Comparison of ENCODE assay signal across 1 cellular context in the genomic region with DNA sequence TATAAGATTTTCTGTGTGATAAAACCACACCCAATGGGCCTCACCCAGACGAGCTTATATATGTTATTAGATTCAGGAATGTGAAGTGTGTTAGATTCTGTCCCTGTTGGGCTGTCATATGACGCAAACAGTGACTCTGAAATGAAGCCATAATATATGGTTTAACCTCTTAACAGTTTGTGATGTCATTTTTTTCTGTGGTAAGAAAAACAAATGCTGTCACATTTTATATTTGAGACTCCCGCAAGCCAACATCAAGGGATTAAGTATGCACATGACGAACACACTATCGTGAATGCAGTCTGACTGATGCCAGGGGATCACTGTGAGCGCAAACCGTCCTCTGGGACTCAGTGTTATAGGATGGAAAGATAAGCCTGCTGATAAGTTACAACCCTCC.
TF ChIP-seq lines count a peak whose summit lies in the region.

No MANE protein-coding gene starts in this region.

TF ChIP-seq in HEK293, 187 proteins besides CTCF, POLR2A, EP300 and RAD21 (continued from another document and continues in another):
- no peak for TF ChIP-seq PRDM10 (tag by site-specific recombination; IDR thresholded peaks at IDR 0.05)
- no peak for TF ChIP-seq ZNF501 (tag by site-specific recombination; IDR thresholded peaks at IDR 0.05)
- TF ChIP-seq ZNF585B (tag by site-specific recombination; IDR thresholded peaks at IDR 0.05), result no peak
- TF ChIP-seq SETDB1 (IDR thresholded peaks at IDR 0.05; ENCODE audit: insufficient read length, low read length), result peak; percentile 31
- TF ChIP-seq GFI1B (tag by site-specific recombination; IDR thresholded peaks at IDR 0.05), result no peak
- TF ChIP-seq ZNF629 (tag by site-specific recombination; IDR thresholded peaks at IDR 0.05), result peak; percentile 99
- no peak for TF ChIP-seq ZNF140 (tag by site-specific recombination; IDR thresholded peaks at IDR 0.05)
- TF ChIP-seq, protein P1, sequence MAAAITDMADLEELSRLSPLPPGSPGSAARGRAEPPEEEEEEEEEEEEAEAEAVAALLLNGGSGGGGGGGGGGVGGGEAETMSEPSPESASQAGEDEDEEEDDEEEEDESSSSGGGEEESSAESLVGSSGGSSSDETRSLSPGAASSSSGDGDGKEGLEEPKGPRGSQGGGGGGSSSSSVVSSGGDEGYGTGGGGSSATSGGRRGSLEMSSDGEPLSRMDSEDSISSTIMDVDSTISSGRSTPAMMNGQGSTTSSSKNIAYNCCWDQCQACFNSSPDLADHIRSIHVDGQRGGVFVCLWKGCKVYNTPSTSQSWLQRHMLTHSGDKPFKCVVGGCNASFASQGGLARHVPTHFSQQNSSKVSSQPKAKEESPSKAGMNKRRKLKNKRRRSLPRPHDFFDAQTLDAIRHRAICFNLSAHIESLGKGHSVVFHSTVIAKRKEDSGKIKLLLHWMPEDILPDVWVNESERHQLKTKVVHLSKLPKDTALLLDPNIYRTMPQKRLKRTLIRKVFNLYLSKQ (tag by site-specific recombination; IDR thresholded peaks at IDR 0.05; ENCODE audit: borderline replicate concordance), result no peak
- no peak for TF ChIP-seq ZNF37A (tag by site-specific recombination; IDR thresholded peaks at IDR 0.05)
- no peak for TF ChIP-seq ZFHX2 (tag by site-specific recombination; conservative IDR thresholded peaks at IDR 0.05)
- TF ChIP-seq ZBTB48 (tag by site-specific recombination; IDR thresholded peaks at IDR 0.05), result no peak
- TF ChIP-seq ZNF324 (tag by site-specific recombination; IDR thresholded peaks at IDR 0.05), result 0 out of 2 replicates have a peak, but pooled peaks have one; percentile 53
- no peak for TF ChIP-seq ZNF510 (tag by site-specific recombination; IDR thresholded peaks at IDR 0.05; ENCODE audit: insufficient replicate concordance)
- TF ChIP-seq, protein P2, sequence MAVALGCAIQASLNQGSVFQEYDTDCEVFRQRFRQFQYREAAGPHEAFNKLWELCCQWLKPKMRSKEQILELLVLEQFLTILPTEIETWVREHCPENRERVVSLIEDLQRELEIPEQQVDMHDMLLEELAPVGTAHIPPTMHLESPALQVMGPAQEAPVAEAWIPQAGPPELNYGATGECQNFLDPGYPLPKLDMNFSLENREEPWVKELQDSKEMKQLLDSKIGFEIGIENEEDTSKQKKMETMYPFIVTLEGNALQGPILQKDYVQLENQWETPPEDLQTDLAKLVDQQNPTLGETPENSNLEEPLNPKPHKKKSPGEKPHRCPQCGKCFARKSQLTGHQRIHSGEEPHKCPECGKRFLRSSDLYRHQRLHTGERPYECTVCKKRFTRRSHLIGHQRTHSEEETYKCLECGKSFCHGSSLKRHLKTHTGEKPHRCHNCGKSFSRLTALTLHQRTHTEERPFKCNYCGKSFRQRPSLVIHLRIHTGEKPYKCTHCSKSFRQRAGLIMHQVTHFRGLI (tag by site-specific recombination; IDR thresholded peaks at IDR 0.05), result peak; percentile 72; the same call in 1 of the 2 replicates
- TF ChIP-seq HIC1 (tag by site-specific recombination; IDR thresholded peaks at IDR 0.05), result peak; percentile 86
- no peak for TF ChIP-seq ZNF302 (tag by site-specific recombination; IDR thresholded peaks at IDR 0.05; ENCODE audit: low read depth)
- TF ChIP-seq ZBTB1 (tag by site-specific recombination; IDR thresholded peaks at IDR 0.05), result peak; percentile 93
- no peak for TF ChIP-seq ZNF266 (tag by site-specific recombination; IDR thresholded peaks at IDR 0.05; ENCODE audit: low read depth)
- no peak for TF ChIP-seq ZNF521 (tag by site-specific recombination; IDR thresholded peaks at IDR 0.05)
- no peak for TF ChIP-seq ZNF555 (tag by site-specific recombination; conservative IDR thresholded peaks at IDR 0.05)
- TF ChIP-seq KLF7 (tag by site-specific recombination; IDR thresholded peaks at IDR 0.05; ENCODE audit: borderline replicate concordance), result no peak
- TF ChIP-seq ZNF202 (tag by site-specific recombination; IDR thresholded peaks at IDR 0.05; ENCODE audit: borderline replicate concordance), result no peak
- peak; percentile 87 for TF ChIP-seq IKZF3 (tag by site-specific recombination; IDR thresholded peaks at IDR 0.05)
- TF ChIP-seq ZNF112 (tag by site-specific recombination; IDR thresholded peaks at IDR 0.05), result no peak
- peak; percentile 89 for TF ChIP-seq GLIS1 (tag by site-specific recombination; IDR thresholded peaks at IDR 0.05)
- TF ChIP-seq ZIC2 (tag by site-specific recombination; IDR thresholded peaks at IDR 0.05), result no peak
- TF ChIP-seq ZNF354C (tag by site-specific recombination; IDR thresholded peaks at IDR 0.05; ENCODE audit: borderline replicate concordance, low read depth), result no peak
- peak; percentile 97 for TF ChIP-seq ZEB2 (tag by site-specific recombination; IDR thresholded peaks at IDR 0.05)
- TF ChIP-seq WT1 (tag by site-specific recombination; IDR thresholded peaks at IDR 0.05), result peak; percentile 87
- no peak for TF ChIP-seq ZNF214 (tag by site-specific recombination; IDR thresholded peaks at IDR 0.05; ENCODE audit: borderline replicate concordance)
- no peak for TF ChIP-seq ZFP69B (tag by site-specific recombination; IDR thresholded peaks at IDR 0.05)
- no peak for TF ChIP-seq SALL2 (tag by site-specific recombination; IDR thresholded peaks at IDR 0.05; ENCODE audit: borderline replicate concordance)
- no peak for TF ChIP-seq ZNF677 (tag by site-specific recombination; IDR thresholded peaks at IDR 0.05)
- TF ChIP-seq KLF8 (tag by site-specific recombination; IDR thresholded peaks at IDR 0.05), result peak; percentile 80
- TF ChIP-seq ZNF645 (tag by site-specific recombination; IDR thresholded peaks at IDR 0.05), result no peak
- no peak for TF ChIP-seq ZFP41 (tag by site-specific recombination; IDR thresholded peaks at IDR 0.05; ENCODE audit: borderline replicate concordance)
- TF ChIP-seq ZNF174 (tag by site-specific recombination; IDR thresholded peaks at IDR 0.05), result no peak
- TF ChIP-seq ZNF48 (tag by site-specific recombination; IDR thresholded peaks at IDR 0.05), result no peak
- no peak for TF ChIP-seq ZNF341 (tag by site-specific recombination; IDR thresholded peaks at IDR 0.05; ENCODE audit: low read depth)
- TF ChIP-seq RBAK (tag by site-specific recombination; IDR thresholded peaks at IDR 0.05), result no peak
- TF ChIP-seq ZBTB17 (tag by site-specific recombination; IDR thresholded peaks at IDR 0.05), result peak; percentile 65; the same call in 1 of the 2 replicates
- TF ChIP-seq ZNF707 (tag by site-specific recombination; IDR thresholded peaks at IDR 0.05), result no peak
- no peak for TF ChIP-seq ZNF768 (tag by site-specific recombination; IDR thresholded peaks at IDR 0.05)
- TF ChIP-seq REST (tag by site-specific recombination; IDR thresholded peaks at IDR 0.05), result no peak
- no peak for TF ChIP-seq ZNF239 (tag by site-specific recombination; IDR thresholded peaks at IDR 0.05)
- peak; percentile 94 for TF ChIP-seq ZNF843 (tag by site-specific recombination; IDR thresholded peaks at IDR 0.05)
- TF ChIP-seq ZNF433 (tag by site-specific recombination; IDR thresholded peaks at IDR 0.05; ENCODE audit: low read depth), result no peak
- no peak for TF ChIP-seq HOXD13 (CRISPR knock-in tag; IDR thresholded peaks at IDR 0.05; ENCODE audit: borderline replicate concordance)
- no peak; the same call in 1 of the 2 replicates for TF ChIP-seq ZNF561 (tag by site-specific recombination; IDR thresholded peaks at IDR 0.05; ENCODE audit: borderline replicate concordance)
- no peak for TF ChIP-seq ZNF623 (tag by site-specific recombination; IDR thresholded peaks at IDR 0.05)
- no peak for TF ChIP-seq ZNF26 (tag by site-specific recombination; IDR thresholded peaks at IDR 0.05)
- no peak for TF ChIP-seq HOXC10 (CRISPR knock-in tag; IDR thresholded peaks at IDR 0.05)
